31 cellular contexts compared by ENCODE assay signal in the genomic region with DNA sequence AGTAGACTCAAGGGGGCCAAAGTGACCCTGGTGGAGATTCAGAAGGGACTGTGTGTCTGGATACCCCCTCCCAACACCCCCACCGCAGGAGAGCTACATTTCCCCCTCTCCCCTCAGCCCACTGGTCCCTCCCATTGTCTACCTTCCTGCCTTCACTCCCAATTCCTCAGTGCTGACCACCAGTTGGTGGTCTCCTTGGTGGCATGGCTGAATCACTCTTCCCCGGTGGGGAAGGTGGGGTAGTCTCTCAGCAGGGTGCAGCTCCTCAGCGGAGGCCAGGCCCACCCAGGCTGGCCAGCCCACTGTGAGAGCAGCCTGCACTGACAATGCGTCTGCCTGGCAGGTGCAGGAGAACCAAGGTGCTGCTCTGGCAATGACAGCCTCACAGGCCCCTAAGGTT.
"Had no signal": no experiment of that assay in that cellular context is flagged by ENCODE, and none has a peak within 500 bp of the region (broad histone marks: within the 10 kb centered on the region; RNA-seq: fewer than 3 reads in every experiment).

No MANE protein-coding gene starts in this region.

- DNase-seq: activated CD4-positive, alpha-beta memory T cell treated with anti-CD3 and anti-CD28 coated beads, Interleukin-2, amount 10 ng/mL, durations not matched to agents 7 days and 5 days; activated CD4-positive, alpha-beta T cell treated with anti-CD3 and anti-CD28 coated beads for 1 hour; activated CD4-positive, alpha-beta T cell treated with anti-CD3 and anti-CD28 coated beads for 4 hours; activated CD4-positive, alpha-beta T cell treated with anti-CD3 and anti-CD28 coated beads, Interleukin-2, amount 10 ng/mL, durations not matched to agents 7 days and 5 days; activated CD4-positive, alpha-beta T cell treated with anti-CD3 and anti-CD28 coated beads, Interleukin-2, amount 50 U/mL, for 4 hours; activated CD8-positive, alpha-beta memory T cell treated with anti-CD3 and anti-CD28 coated beads, Interleukin-2, amount 50 U/mL, for 48 hours; activated gamma-delta T cell; activated naive CD4-positive, alpha-beta T cell; activated naive CD4-positive, alpha-beta T cell treated with anti-CD3 and anti-CD28 coated beads, Interleukin-2, amount 10 ng/mL, durations not matched to agents 7 days and 5 days; activated naive CD8-positive, alpha-beta T cell treated with anti-CD3 and anti-CD28 coated beads, Interleukin-2, amount 10 ng/mL, durations not matched to agents 7 days and 5 days; activated T-cell treated with anti-CD3 and anti-CD28 coated beads for 4 hours; activated T-cell treated with anti-CD3 and anti-CD28 coated beads, Interleukin-2, amount 50 U/mL, for 24 hours; activated T-cell treated with anti-CD3 and anti-CD28 coated beads, Interleukin-2, amount 50 U/mL, for 72 hours; central memory CD4-positive, alpha-beta T cell; cerebellar nuclear complex; colonic mucosa; dorsolateral prefrontal cortex; effector memory CD4-positive, alpha-beta T cell; erythroblast; foreskin melanocyte; heart right ventricle; T-helper 2 cell had no signal

- H3K9me3 Mint-ChIP-seq: activated CD4-positive, alpha-beta memory T cell treated with anti-CD3 and anti-CD28 coated beads, Interleukin-2, amount 10 ng/mL, durations not matched to agents 7 days and 5 days; activated CD4-positive, alpha-beta T cell treated with anti-CD3 and anti-CD28 coated beads, Interleukin-2, amount 10 ng/mL, durations not matched to agents 7 days and 5 days; activated naive CD4-positive, alpha-beta T cell treated with anti-CD3 and anti-CD28 coated beads, Interleukin-2, amount 10 ng/mL, durations not matched to agents 7 days and 5 days; activated naive CD4-positive, alpha-beta T cell treated with anti-CD3 and anti-CD28 coated beads, Interleukin-2, amount 50 U/mL, for 72 hours; activated naive CD8-positive, alpha-beta T cell treated with anti-CD3 and anti-CD28 coated beads, Interleukin-2, amount 10 ng/mL, durations not matched to agents 7 days and 5 days; activated T-cell treated with anti-CD3 and anti-CD28 coated beads, Interleukin-2, amount 50 U/mL, for 24 hours; activated T-cell treated with anti-CD3 and anti-CD28 coated beads, Interleukin-2, amount 50 U/mL, for 72 hours; brain; WTC11 had no signal

- ATAC-seq: activated naive CD4-positive, alpha-beta T cell treated with anti-CD3 and anti-CD28 coated beads, Interleukin-2, amount 50 U/mL, for 72 hours; activated T-cell treated with anti-CD3 and anti-CD28 coated beads, Interleukin-2, amount 50 U/mL, for 72 hours; gastroesophageal sphincter; heart right ventricle had no signal

- H3K36me3 Mint-ChIP-seq: activated naive CD4-positive, alpha-beta T cell treated with anti-CD3 and anti-CD28 coated beads, Interleukin-2, amount 10 ng/mL, durations not matched to agents 7 days and 5 days; activated naive CD4-positive, alpha-beta T cell treated with anti-CD3 and anti-CD28 coated beads, Interleukin-2, amount 50 U/mL, for 72 hours; brain; WTC11 had no signal

- H3K27me3 ChIP-seq: ascending aorta, breast epithelium, cardiac muscle cell, colonic mucosa, esophagus muscularis mucosa, gastroesophageal sphincter had no signal

- H3K4me1 Mint-ChIP-seq: WTC11 had no signal

- H3K27ac ChIP-seq: ascending aorta, breast epithelium, cardiac muscle cell, colonic mucosa, dorsolateral prefrontal cortex, esophagus muscularis mucosa, gastroesophageal sphincter, heart right ventricle, VCaP had no signal

- H3K9me3 ChIP-seq: ascending aorta, breast epithelium, colonic mucosa, esophagus muscularis mucosa, gastroesophageal sphincter, heart right ventricle had no signal

- H3K27ac Mint-ChIP-seq: activated CD4-positive, alpha-beta memory T cell treated with anti-CD3 and anti-CD28 coated beads, Interleukin-2, amount 10 ng/mL, durations not matched to agents 7 days and 5 days; activated CD4-positive, alpha-beta T cell treated with anti-CD3 and anti-CD28 coated beads, Interleukin-2, amount 10 ng/mL, durations not matched to agents 7 days and 5 days; activated naive CD4-positive, alpha-beta T cell treated with anti-CD3 and anti-CD28 coated beads, Interleukin-2, amount 10 ng/mL, durations not matched to agents 7 days and 5 days; activated naive CD4-positive, alpha-beta T cell treated with anti-CD3 and anti-CD28 coated beads, Interleukin-2, amount 50 U/mL, for 72 hours; activated naive CD8-positive, alpha-beta T cell treated with anti-CD3 and anti-CD28 coated beads, Interleukin-2, amount 10 ng/mL, durations not matched to agents 7 days and 5 days; activated T-cell treated with anti-CD3 and anti-CD28 coated beads, Interleukin-2, amount 50 U/mL, for 24 hours; activated T-cell treated with anti-CD3 and anti-CD28 coated beads, Interleukin-2, amount 50 U/mL, for 72 hours; WTC11 had no signal

- H3K4me3 ChIP-seq: ascending aorta, breast epithelium, cardiac muscle cell, colonic mucosa, dorsolateral prefrontal cortex, esophagus muscularis mucosa, gastroesophageal sphincter, heart right ventricle had no signal

- H3K4me1 ChIP-seq: ascending aorta, breast epithelium, colonic mucosa had no signal

- H3K4me3 Mint-ChIP-seq: activated CD4-positive, alpha-beta memory T cell treated with anti-CD3 and anti-CD28 coated beads, Interleukin-2, amount 10 ng/mL, durations not matched to agents 7 days and 5 days; activated CD4-positive, alpha-beta T cell treated with anti-CD3 and anti-CD28 coated beads, Interleukin-2, amount 10 ng/mL, durations not matched to agents 7 days and 5 days; activated naive CD4-positive, alpha-beta T cell treated with anti-CD3 and anti-CD28 coated beads, Interleukin-2, amount 10 ng/mL, durations not matched to agents 7 days and 5 days; activated naive CD8-positive, alpha-beta T cell treated with anti-CD3 and anti-CD28 coated beads, Interleukin-2, amount 10 ng/mL, durations not matched to agents 7 days and 5 days; activated T-cell treated with anti-CD3 and anti-CD28 coated beads, Interleukin-2, amount 50 U/mL, for 24 hours; activated T-cell treated with anti-CD3 and anti-CD28 coated beads, Interleukin-2, amount 50 U/mL, for 72 hours; WTC11 had no signal

- H3K36me3 ChIP-seq: ascending aorta, breast epithelium, cardiac muscle cell, colonic mucosa, esophagus muscularis mucosa, gastroesophageal sphincter, heart right ventricle had no signal
